In genomic region chr15:31305375-31305774, GRCh38 we compare ENCODE assay signal across 1 cellular context.
TF ChIP-seq lines count a peak whose summit lies in the region.

No MANE protein-coding gene starts in this region.

TF ChIP-seq in GM23338, 12 proteins besides CTCF, POLR2A, EP300 and RAD21 (continued from another document):
- TF ChIP-seq REST (IDR thresholded peaks at IDR 0.05; ENCODE audit: unreplicated experiment) (no peak), ETS1 (IDR thresholded peaks at IDR 0.05) (no peak), CREB1 (CRISPR knock-in tag; IDR thresholded peaks at IDR 0.05; ENCODE audit: low read depth) (no peak), ZNF331 (CRISPR knock-in tag; IDR thresholded peaks at IDR 0.05; ENCODE audit: low read depth) (no peak), STAT1 (IDR thresholded peaks at IDR 0.05; ENCODE audit: unreplicated experiment) (no peak), ZNF114 (CRISPR knock-in tag; IDR thresholded peaks at IDR 0.05) (no peak)
TF ChIP-seq in GM23338: peak in this region for 0.
